8 cellular contexts compared by ENCODE assay signal in the genomic region with DNA sequence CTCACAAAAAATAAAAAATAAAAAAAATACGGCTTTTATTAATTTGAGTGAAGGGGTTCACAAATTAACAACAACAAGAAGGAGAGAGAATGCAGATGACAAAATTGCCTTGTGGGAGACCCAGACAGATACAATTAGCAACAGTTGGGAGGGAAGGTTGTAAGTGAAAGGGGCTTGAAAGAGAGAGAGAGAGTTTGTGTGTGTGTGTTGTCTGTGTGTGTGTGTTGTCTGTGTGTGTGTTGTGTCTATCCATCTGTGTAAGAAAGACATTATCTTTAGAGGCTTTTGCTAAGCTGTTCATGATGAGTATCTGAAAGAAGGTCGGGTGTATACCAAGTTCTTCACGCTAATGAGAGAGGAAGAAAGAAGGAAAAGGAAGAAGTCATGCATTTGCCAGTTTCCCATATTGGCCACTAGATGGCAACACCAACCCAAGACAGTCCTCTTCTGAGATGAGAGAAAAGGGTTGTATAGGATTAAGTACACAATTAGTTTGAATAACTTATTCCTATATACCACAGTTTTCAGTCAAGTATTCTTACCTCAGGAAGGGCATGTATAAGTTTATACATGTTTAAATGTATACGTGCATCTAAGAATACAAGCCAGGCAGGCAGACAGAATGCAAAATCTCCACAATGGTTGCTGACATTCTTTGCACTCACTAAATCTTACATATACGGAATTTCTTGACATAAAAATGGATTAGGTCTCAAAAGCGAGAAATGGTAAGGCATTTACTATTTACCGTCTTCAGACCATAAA.
DNase-seq lines count a peak whose midpoint lies in the region; ATAC-seq and TF ChIP-seq lines count a peak whose summit lies in the region.

No MANE protein-coding gene starts in this region.

- DNase-seq in DMS79 (lab: John Stamatoyannopoulos, UW) = peak; percentile 38
- peak; percentile 55 for DNase-seq in NCI-H82 treated with DMSO at 0.1 percent for 48 hours (lab: John Stamatoyannopoulos, UW; ENCODE audit: unreplicated experiment)
- DNase-seq in activated naive CD8-positive, alpha-beta T cell treated with anti-CD3 and anti-CD28 coated beads, Interleukin-2, amount 10 ng/mL, durations not matched to agents 7 days and 5 days = no peak
- DNase-seq in heart left ventricle = peak in 2 of 5 donors; percentile 28 to 29
- peak; percentile 59 for DNase-seq in putamen (ENCODE audit: low spot score)
- DNase-seq in NK-92 treated with Interleukin-12 subunit alpha and Interleukin-12 subunit beta, amount 100 ng/mL, for 24 hours (lab: John Stamatoyannopoulos, UW) = no peak

- H3K9me3 ChIP-seq in heart left ventricle = no peaks in the 10 kb centered on the region

- H3K27me3 Mint-ChIP-seq in activated naive CD8-positive, alpha-beta T cell treated with anti-CD3 and anti-CD28 coated beads, Interleukin-2, amount 10 ng/mL, durations not matched to agents 7 days and 5 days = peaks cover 5% of the 10 kb centered on the region

- H3K27me3 ChIP-seq in heart left ventricle = no peaks in the 10 kb centered on the region

- intact Hi-C loops in heart left ventricle (cut with DNase I) = loop anchor here (1.0 to 10.0 kb wide), 17 partner anchors 61 to 1351 kb away; a partner anchor contains a TSS

- peak overlapping the region in 9 of 12 donors; percentile 6 to 81 (median 43) for H3K27ac ChIP-seq in heart left ventricle

- H3K9me3 Mint-ChIP-seq in activated naive CD8-positive, alpha-beta T cell treated with anti-CD3 and anti-CD28 coated beads, Interleukin-2, amount 10 ng/mL, durations not matched to agents 7 days and 5 days = peaks cover 4% of the 10 kb centered on the region

- H3K4me3 ChIP-seq in heart left ventricle = peak overlapping the region in 11 of 12 donors; percentile 9 to 57 (median 45)

- TF ChIP-seq POLR2A in heart left ventricle (IDR thresholded peaks at IDR 0.05) = no peak

- 23 to 32% (median 29%) methylated on average over 7 of the region's 7 CpGs for WGBS in heart left ventricle, 4 donors

- H3K36me3 Mint-ChIP-seq in activated naive CD8-positive, alpha-beta T cell treated with anti-CD3 and anti-CD28 coated beads, Interleukin-2, amount 10 ng/mL, durations not matched to agents 7 days and 5 days = peaks cover 17% of the 10 kb centered on the region

- POLR2A ChIA-PET in activated naive CD8-positive, alpha-beta T cell treated with anti-CD3 and anti-CD28 coated beads, Interleukin-2, amount 10 ng/mL, durations not matched to agents 7 days and 5 days (lab: Charles Lee) = interaction anchor here (2.4 to 6.1 kb wide), 2 partner anchors 64 to 217 kb away, joined by 12 to 101 read pairs; a partner anchor contains a TSS

- TF ChIP-seq CTCF in heart left ventricle (IDR thresholded peaks at IDR 0.05) = peak; percentile 83 to 94 (median 90)

- H3K4me1 Mint-ChIP-seq in activated naive CD8-positive, alpha-beta T cell treated with anti-CD3 and anti-CD28 coated beads, Interleukin-2, amount 10 ng/mL, durations not matched to agents 7 days and 5 days = peaks cover 23% of the 10 kb centered on the region

- peak overlapping the region; percentile 85 for H3K4me3 Mint-ChIP-seq in activated naive CD8-positive, alpha-beta T cell treated with anti-CD3 and anti-CD28 coated beads, Interleukin-2, amount 10 ng/mL, durations not matched to agents 7 days and 5 days

- peaks cover 0 to 23% (median 0%) of the 10 kb centered on the region in 12 donors for H3K4me1 ChIP-seq in heart left ventricle

- peak overlapping the region; percentile 90 for H3K27ac Mint-ChIP-seq in activated naive CD8-positive, alpha-beta T cell treated with anti-CD3 and anti-CD28 coated beads, Interleukin-2, amount 10 ng/mL, durations not matched to agents 7 days and 5 days

- ATAC-seq in GM19397 (IDR thresholded peaks at IDR 0.05; ENCODE audit: unreplicated experiment) = peak; percentile 63
- ATAC-seq in HG03442 (IDR thresholded peaks at IDR 0.05; ENCODE audit: unreplicated experiment) = peak; percentile 54
- ATAC-seq in activated naive CD8-positive, alpha-beta T cell treated with anti-CD3 and anti-CD28 coated beads, Interleukin-2, amount 10 ng/mL, durations not matched to agents 7 days and 5 days (ENCODE audit: low read depth) = peak; percentile 76
- ATAC-seq in heart left ventricle = peak in 3 of 4 donors; percentile 78 to 88 (median 87)

- no peaks in the 10 kb centered on the region for H3K36me3 ChIP-seq in heart left ventricle

Comparison
In these comparisons a context has a peak if more than half of its experiments do, and no peak if none do; other contexts are left out.
1. DNase-seq: peak in DMS79 (single experiment), NCI-H82 treated with DMSO at 0.1 percent for 48 hours (single experiment) and putamen (single experiment); none in activated naive CD8-positive, alpha-beta T cell treated with anti-CD3 and anti-CD28 coated beads, Interleukin-2, amount 10 ng/mL, durations not matched to agents 7 days and 5 days (single experiment) and NK-92 treated with Interleukin-12 subunit alpha and Interleukin-12 subunit beta, amount 100 ng/mL, for 24 hours (single experiment).
2. Peak in every context shown above with its lines, with median percentiles within 50 percentile points of each other: ATAC-seq.